In genomic region chr10:26647602-26648244, GRCh38 we compare ENCODE assay signal across 16 cellular contexts.
"Had no signal": no experiment of that assay in that cellular context is flagged by ENCODE, and none has a peak within 500 bp of the region (broad histone marks: within the 10 kb centered on the region; RNA-seq: fewer than 3 reads in every experiment).

No MANE protein-coding gene starts in this region.

- H3K4me1 Mint-ChIP-seq: natural killer cell had no signal

- H3K4me3 Mint-ChIP-seq: dendritic cell treated with granulocyte-macrophage colony-stimulating factor and Interleukin-4, amounts not matched to agents 40 ng/mL and 50 ng/mL, for 4 days; natural killer cell had no signal

- DNase-seq: activated CD4-positive, alpha-beta T cell treated with anti-CD3 and anti-CD28 coated beads, Interleukin-2, amount 50 U/mL, for 1 hour; activated naive CD4-positive, alpha-beta T cell treated with Interleukin-2 at 50 U/mL for 16 hours; anterior cingulate cortex; brain microvascular endothelial cell; cerebellar nuclear complex; effector memory CD4-positive, alpha-beta T cell; foreskin keratinocyte; glutamatergic neuron; hypothalamus; left ventricle myocardium inferior; natural killer cell; stimulated activated CD4-positive, alpha-beta T cell treated with anti-CD3 and anti-CD28 coated beads, Interleukin-4, amount 100 ng/mL, for 1 hour; stimulated activated naive CD4-positive, alpha-beta T cell; T-helper 2 cell; tibial artery had no signal

- H3K36me3 Mint-ChIP-seq: natural killer cell had no signal

- H3K27ac Mint-ChIP-seq: dendritic cell treated with granulocyte-macrophage colony-stimulating factor and Interleukin-4, amounts not matched to agents 40 ng/mL and 50 ng/mL, for 4 days; natural killer cell had no signal

- H3K9me3 Mint-ChIP-seq: dendritic cell treated with granulocyte-macrophage colony-stimulating factor and Interleukin-4, amounts not matched to agents 40 ng/mL and 50 ng/mL, for 4 days; natural killer cell had no signal

- H3K27me3 Mint-ChIP-seq: dendritic cell treated with granulocyte-macrophage colony-stimulating factor and Interleukin-4, amounts not matched to agents 40 ng/mL and 50 ng/mL, for 4 days had no signal

- ATAC-seq: foreskin keratinocyte, natural killer cell had no signal
